Comparison of ENCODE assay signal across 17 cellular contexts in the genomic region with DNA sequence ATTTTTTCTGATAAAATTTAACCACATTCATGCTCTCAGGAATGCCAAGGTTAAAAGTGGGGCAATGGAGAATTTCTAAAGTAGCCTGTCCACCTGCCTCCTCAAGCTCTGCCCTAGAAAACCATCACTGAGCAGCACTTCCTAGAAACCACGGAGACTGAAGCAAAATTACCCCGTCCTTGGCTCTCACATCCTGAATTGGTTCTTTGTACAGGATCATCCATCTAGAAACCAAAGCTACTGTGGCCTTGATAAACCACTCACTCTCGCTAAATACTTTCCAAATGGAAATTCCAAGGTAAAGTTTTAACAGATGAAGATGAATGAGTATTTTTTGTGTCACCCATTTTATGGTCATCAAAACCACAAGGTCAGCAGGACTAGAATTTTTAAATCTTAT.
A peak's percentile ranks its signal among the peaks of the same experiment; 100 is the strongest.
DNase-seq lines count a peak whose midpoint lies in the region; ATAC-seq lines count a peak whose summit lies in the region.
"Had no signal": no experiment of that assay in that cellular context is flagged by ENCODE, and none has a peak within 500 bp of the region (broad histone marks: within the 10 kb centered on the region; RNA-seq: fewer than 3 reads in every experiment).

No MANE protein-coding gene starts in this region.

- DNase-seq in NCI-H2107 treated with DMSO at 0.1 percent for 48 hours (lab: John Stamatoyannopoulos, UW; ENCODE audit: unreplicated experiment): peak; percentile 52
- no peak for DNase-seq in NCI-H2107 (lab: John Stamatoyannopoulos, UW)
- peak; percentile 38 for DNase-seq in RPMI7951 (ENCODE audit: low read depth)
- DNase-seq in kidney tubule cell (ENCODE audit: low spot score): peak; percentile 92
- DNase-seq in T1000 (lab: John Stamatoyannopoulos, UW): no peak
- DNase-seq: BE2C; CD4-positive, CD25-positive, alpha-beta regulatory T cell; COR-L47; DMS153; NCI-H1105; NCI-H1694; NCI-H2081 treated with DMSO at 0.1 percent for 48 hours; NCI-H345; NCI-H526 had no signal

- ATAC-seq in HG03439 (IDR thresholded peaks at IDR 0.05; ENCODE audit: unreplicated experiment) (no peak), GM19397 (IDR thresholded peaks at IDR 0.05; ENCODE audit: unreplicated experiment) (no peak), GM18907 (IDR thresholded peaks at IDR 0.05; ENCODE audit: unreplicated experiment) (no peak)

Comparison
In these comparisons a context has a peak if more than half of its experiments do, and no peak if none do; other contexts are left out.
1. DNase-seq: peak in NCI-H2107 treated with DMSO at 0.1 percent for 48 hours (single experiment), RPMI7951 (single experiment) and kidney tubule cell (single experiment); none in NCI-H2107 (single experiment) and T1000 (single experiment).